Comparison of ENCODE assay signal across 15 cellular contexts in the genomic region with DNA sequence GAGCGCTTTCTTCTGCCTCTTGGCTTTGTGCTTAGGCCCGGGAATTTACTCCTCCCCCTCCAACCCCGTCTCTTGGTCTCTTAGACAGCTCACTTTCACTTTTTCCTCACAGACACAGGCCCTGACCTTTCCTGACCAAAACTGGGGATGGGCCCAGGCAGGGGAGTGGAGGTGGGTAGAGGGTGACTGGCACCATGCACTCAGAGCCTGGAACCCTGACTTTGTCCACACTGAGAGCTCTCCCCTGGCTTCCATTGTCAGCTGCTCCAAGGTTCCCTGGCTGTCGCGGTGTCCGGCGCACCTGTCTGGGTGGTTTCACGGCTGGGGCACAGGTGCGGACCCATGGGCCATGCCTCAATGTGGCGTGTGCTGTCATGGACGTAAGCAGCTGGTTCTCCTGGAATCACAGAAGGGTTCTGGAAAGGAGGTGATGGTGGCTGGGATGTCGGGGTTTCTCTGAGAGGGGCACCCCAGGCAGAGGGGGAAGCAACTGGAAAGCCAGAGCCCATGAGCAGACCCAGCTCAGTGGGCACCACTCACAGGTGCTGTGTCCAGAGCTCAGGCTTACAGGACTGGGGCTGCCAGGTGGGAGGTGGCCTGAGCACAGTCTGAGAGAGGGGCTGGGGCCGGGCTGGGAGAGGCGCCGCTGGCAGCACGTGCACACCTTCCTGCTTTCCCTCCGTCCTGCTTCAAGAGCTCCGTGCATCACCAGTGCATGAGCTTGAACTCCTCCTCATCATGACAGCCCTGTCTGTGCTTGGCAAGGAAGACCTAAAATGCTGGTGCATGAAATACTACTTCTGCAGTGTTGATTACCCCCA. TPM values are rescaled to one million over a fixed set of nuclear protein-coding genes. Genes with fewer than 3 reads are reported as not detected.
A peak's percentile ranks its signal among the peaks of the same experiment; 100 is the strongest.
DNase-seq lines count a peak whose midpoint lies in the region; ATAC-seq lines count a peak whose summit lies in the region.
"Had no signal": no experiment of that assay in that cellular context is flagged by ENCODE, and none has a peak within 500 bp of the region (broad histone marks: within the 10 kb centered on the region; RNA-seq: fewer than 3 reads in every experiment).

No MANE protein-coding gene starts in this region.

- ATAC-seq in activated CD8-positive, alpha-beta memory T cell treated with anti-CD3 and anti-CD28 coated beads, Interleukin-2, amount 10 ng/mL, durations not matched to agents 7 days and 5 days = no peak
- ATAC-seq in T-helper 17 cell = no peak
- peak; percentile 9 for ATAC-seq in stimulated activated memory B cell treated with anti-CD40 and anti-IgM and Interleukin-4, amounts not matched to agents 10 μg/mL and 1 μg/mL and 100 μg/mL, for 72 hours
- no peak for ATAC-seq in GM18870 (IDR thresholded peaks at IDR 0.05; ENCODE audit: unreplicated experiment)
- ATAC-seq: HCT116 had no signal

- no peak overlapping the region for H3K27ac Mint-ChIP-seq in activated CD8-positive, alpha-beta memory T cell treated with anti-CD3 and anti-CD28 coated beads, Interleukin-2, amount 10 ng/mL, durations not matched to agents 7 days and 5 days
- H3K27ac Mint-ChIP-seq in T-helper 17 cell = peak overlapping the region; percentile 88
- H3K27ac Mint-ChIP-seq in stimulated activated memory B cell treated with anti-CD40 and anti-IgM and Interleukin-4, amounts not matched to agents 10 μg/mL and 1 μg/mL and 100 μg/mL, for 72 hours = peak overlapping the region; percentile 83

- no peak overlapping the region for H3K4me3 Mint-ChIP-seq in activated CD8-positive, alpha-beta memory T cell treated with anti-CD3 and anti-CD28 coated beads, Interleukin-2, amount 10 ng/mL, durations not matched to agents 7 days and 5 days
- H3K4me3 Mint-ChIP-seq in T-helper 17 cell = peak overlapping the region; percentile 39
- H3K4me3 Mint-ChIP-seq in stimulated activated memory B cell treated with anti-CD40 and anti-IgM and Interleukin-4, amounts not matched to agents 10 μg/mL and 1 μg/mL and 100 μg/mL, for 72 hours = no peak overlapping the region

- peak; percentile 43 for DNase-seq in activated CD8-positive, alpha-beta memory T cell treated with anti-CD3 and anti-CD28 coated beads for 24 hours
- DNase-seq in activated CD8-positive, alpha-beta memory T cell treated with anti-CD3 and anti-CD28 coated beads, Interleukin-2, amount 10 ng/mL, durations not matched to agents 7 days and 5 days = no peak
- DNase-seq in T-helper 17 cell (no peak), left kidney (ENCODE audit: low read depth, low spot score) (peak; percentile 47), SK-N-DZ (ENCODE audit: low spot score) (no peak), cerebellar nuclear complex (lab: John Stamatoyannopoulos, UW) (no peak)
- DNase-seq: cortex of kidney, DMS153, NCI-H146, NCI-H524 treated with DMSO at 0.1 percent for 48 hours, occipital lobe had no signal

- H3K4me1 Mint-ChIP-seq in activated CD8-positive, alpha-beta memory T cell treated with anti-CD3 and anti-CD28 coated beads, Interleukin-2, amount 10 ng/mL, durations not matched to agents 7 days and 5 days = peaks cover 27% of the 10 kb centered on the region
- peaks cover 43% of the 10 kb centered on the region for H3K4me1 Mint-ChIP-seq in T-helper 17 cell
- peaks cover 27% of the 10 kb centered on the region for H3K4me1 Mint-ChIP-seq in stimulated activated memory B cell treated with anti-CD40 and anti-IgM and Interleukin-4, amounts not matched to agents 10 μg/mL and 1 μg/mL and 100 μg/mL, for 72 hours

- H3K36me3 Mint-ChIP-seq in activated CD8-positive, alpha-beta memory T cell treated with anti-CD3 and anti-CD28 coated beads, Interleukin-2, amount 10 ng/mL, durations not matched to agents 7 days and 5 days = peaks cover 30% of the 10 kb centered on the region
- H3K36me3 Mint-ChIP-seq in T-helper 17 cell (ENCODE audit: low read depth) = peaks cover 7% of the 10 kb centered on the region
- peaks cover 23% of the 10 kb centered on the region for H3K36me3 Mint-ChIP-seq in stimulated activated memory B cell treated with anti-CD40 and anti-IgM and Interleukin-4, amounts not matched to agents 10 μg/mL and 1 μg/mL and 100 μg/mL, for 72 hours

- no peaks in the 10 kb centered on the region for H3K9me3 ChIP-seq in T-helper 17 cell (ENCODE audit: control insufficient read depth, low read length, poor library complexity, severe bottlenecking)

- CTCF ChIA-PET in activated CD8-positive, alpha-beta memory T cell treated with anti-CD3 and anti-CD28 coated beads, Interleukin-2, amount 10 ng/mL, durations not matched to agents 7 days and 5 days (lab: Charles Lee) = no interaction called here

- H3K9me3 Mint-ChIP-seq in activated CD8-positive, alpha-beta memory T cell treated with anti-CD3 and anti-CD28 coated beads, Interleukin-2, amount 10 ng/mL, durations not matched to agents 7 days and 5 days (ENCODE audit: low read depth) = no peaks in the 10 kb centered on the region
- no peaks in the 10 kb centered on the region for H3K9me3 Mint-ChIP-seq in stimulated activated memory B cell treated with anti-CD40 and anti-IgM and Interleukin-4, amounts not matched to agents 10 μg/mL and 1 μg/mL and 100 μg/mL, for 72 hours

- no peaks in the 10 kb centered on the region for H3K27me3 Mint-ChIP-seq in activated CD8-positive, alpha-beta memory T cell treated with anti-CD3 and anti-CD28 coated beads, Interleukin-2, amount 10 ng/mL, durations not matched to agents 7 days and 5 days
- no peaks in the 10 kb centered on the region for H3K27me3 Mint-ChIP-seq in T-helper 17 cell
- no peaks in the 10 kb centered on the region for H3K27me3 Mint-ChIP-seq in stimulated activated memory B cell treated with anti-CD40 and anti-IgM and Interleukin-4, amounts not matched to agents 10 μg/mL and 1 μg/mL and 100 μg/mL, for 72 hours

RNA-seq across cellular contexts. Expression of a gene that starts 28.0 kb away (rescaled TPM):
- total RNA-seq in activated CD8-positive, alpha-beta memory T cell treated with anti-CD3 and anti-CD28 coated beads, Interleukin-2, amount 10 ng/mL, durations not matched to agents 7 days and 5 days = not detected
- not detected for total RNA-seq in T-helper 17 cell
- polyA plus RNA-seq in SK-N-DZ (2014; cell fraction: cytosol; rRNA removed) = not detected in 2 replicates
- not detected in 2 replicates for polyA plus RNA-seq in SK-N-DZ (2014; cell fraction: nucleus; rRNA removed)
- total RNA-seq: fibroblast of lung, occipital lobe had no signal

Comparison
In these comparisons a context has a peak if more than half of its experiments do, and no peak if none do; other contexts are left out.
1. DNase-seq: peak in activated CD8-positive, alpha-beta memory T cell treated with anti-CD3 and anti-CD28 coated beads for 24 hours (single experiment) and left kidney (single experiment); none in activated CD8-positive, alpha-beta memory T cell treated with anti-CD3 and anti-CD28 coated beads, Interleukin-2, amount 10 ng/mL, durations not matched to agents 7 days and 5 days (single experiment), T-helper 17 cell (0 of 3), SK-N-DZ (single experiment) and cerebellar nuclear complex (0 of 2).